In genomic region chr2:20080839-20081348, GRCh38 we compare ENCODE assay signal across 1 cellular context.
A peak's percentile ranks its signal among the peaks of the same experiment; 100 is the strongest.
TF ChIP-seq lines count a peak whose summit lies in the region.

No MANE protein-coding gene starts in this region.

TF ChIP-seq in PFSK-1, 5 proteins besides CTCF, POLR2A, EP300 and RAD21:
- no peak for TF ChIP-seq TAF1 (IDR thresholded peaks at IDR 0.05; ENCODE audit: borderline replicate concordance, insufficient read depth, low read length)
- no peak for TF ChIP-seq POLR2AphosphoS5 (IDR thresholded peaks at IDR 0.05; ENCODE audit: low read depth, low read length)
- no peak for TF ChIP-seq REST (IDR thresholded peaks at IDR 0.05; ENCODE audit: insufficient read depth in 1 of 2, low read depth in 2 of 2, low read length in 2 of 2)
- no peak for TF ChIP-seq SIN3A (IDR thresholded peaks at IDR 0.05; ENCODE audit: borderline replicate concordance, insufficient read depth, low read length)
- peak; percentile 73 for TF ChIP-seq FOXP2 (optimal IDR thresholded peaks at IDR 0.05; ENCODE audit: borderline replicate concordance, extremely low read depth, extremely low read length, insufficient read depth)
